18 cellular contexts compared by ENCODE assay signal in the genomic region with DNA sequence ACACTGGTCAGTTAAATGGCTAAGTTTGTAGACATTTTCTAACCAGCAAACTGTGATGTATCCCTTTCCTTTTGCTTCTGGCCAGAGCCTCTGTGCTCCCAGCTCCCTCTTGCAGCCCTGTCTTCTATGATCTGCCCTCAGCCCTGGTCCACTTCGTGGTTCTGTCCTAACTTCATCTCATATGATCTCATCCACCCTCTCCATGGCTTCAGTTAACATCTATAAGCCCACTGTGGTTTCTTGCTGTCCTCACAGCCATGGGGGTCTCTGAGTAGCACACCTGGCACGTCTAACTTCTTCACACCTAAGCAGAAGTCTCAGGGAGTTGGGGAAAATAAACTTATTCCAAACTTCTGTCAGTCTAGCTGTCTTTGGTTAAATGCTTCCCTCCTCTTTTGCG.
A peak's percentile ranks its signal among the peaks of the same experiment; 100 is the strongest.
DNase-seq lines count a peak whose midpoint lies in the region; ATAC-seq and TF ChIP-seq lines count a peak whose summit lies in the region.
"Had no signal": no experiment of that assay in that cellular context is flagged by ENCODE, and none has a peak within 500 bp of the region (broad histone marks: within the 10 kb centered on the region; RNA-seq: fewer than 3 reads in every experiment).

No MANE protein-coding gene starts in this region.

- no peak overlapping the region for H3K4me3 Mint-ChIP-seq in T-helper 1 cell treated with Interleukin-12 subunit alpha and Interleukin-12 subunit beta and Interleukin-4 antibody, amounts not matched to agents 30 μg/mL and 1 μg/mL, for 36 hours
- peak overlapping the region; percentile 0 for H3K4me3 Mint-ChIP-seq in activated naive CD4-positive, alpha-beta T cell treated with anti-CD3 and anti-CD28 coated beads, Interleukin-2, amount 50 U/mL, for 24 hours
- no peak overlapping the region for H3K4me3 Mint-ChIP-seq in activated B cell treated with CpG ODN at 0.5 μM for 24 hours
- H3K4me3 Mint-ChIP-seq in stimulated activated naive B cell treated with anti-CD40 and anti-IgM and Interleukin-4, amounts not matched to agents 10 μg/mL and 1 μg/mL and 100 μg/mL, for 72 hours = no peak overlapping the region
- H3K4me3 Mint-ChIP-seq: H9 had no signal

- ATAC-seq in activated B cell treated with CpG ODN at 0.5 μM for 24 hours (ENCODE audit: low read depth) (no peak), left colon (no peak)
- no peak for ATAC-seq in stimulated activated naive B cell treated with anti-CD40 and anti-IgM and Interleukin-4, amounts not matched to agents 10 μg/mL and 1 μg/mL and 100 μg/mL, for 72 hours (replicated peaks)
- ATAC-seq: GM12878 had no signal

- H3K9me3 Mint-ChIP-seq in T-helper 1 cell treated with Interleukin-12 subunit alpha and Interleukin-12 subunit beta and Interleukin-4 antibody, amounts not matched to agents 30 μg/mL and 1 μg/mL, for 36 hours = no peaks in the 10 kb centered on the region
- H3K9me3 Mint-ChIP-seq in activated naive CD4-positive, alpha-beta T cell treated with anti-CD3 and anti-CD28 coated beads, Interleukin-2, amount 50 U/mL, for 24 hours = no peaks in the 10 kb centered on the region
- no peaks in the 10 kb centered on the region for H3K9me3 Mint-ChIP-seq in activated B cell treated with CpG ODN at 0.5 μM for 24 hours
- H3K9me3 Mint-ChIP-seq in stimulated activated naive B cell treated with anti-CD40 and anti-IgM and Interleukin-4, amounts not matched to agents 10 μg/mL and 1 μg/mL and 100 μg/mL, for 72 hours = no peaks in the 10 kb centered on the region

- peak overlapping the region; percentile 47 for H3K27ac Mint-ChIP-seq in T-helper 1 cell treated with Interleukin-12 subunit alpha and Interleukin-12 subunit beta and Interleukin-4 antibody, amounts not matched to agents 30 μg/mL and 1 μg/mL, for 36 hours
- no peak overlapping the region for H3K27ac Mint-ChIP-seq in activated naive CD4-positive, alpha-beta T cell treated with anti-CD3 and anti-CD28 coated beads, Interleukin-2, amount 50 U/mL, for 24 hours
- peak overlapping the region; percentile 52 for H3K27ac Mint-ChIP-seq in activated B cell treated with CpG ODN at 0.5 μM for 24 hours
- H3K27ac Mint-ChIP-seq in stimulated activated naive B cell treated with anti-CD40 and anti-IgM and Interleukin-4, amounts not matched to agents 10 μg/mL and 1 μg/mL and 100 μg/mL, for 72 hours = peak overlapping the region; percentile 90

- H3K36me3 Mint-ChIP-seq in T-helper 1 cell treated with Interleukin-12 subunit alpha and Interleukin-12 subunit beta and Interleukin-4 antibody, amounts not matched to agents 30 μg/mL and 1 μg/mL, for 36 hours (ENCODE audit: low read depth) = no peaks in the 10 kb centered on the region
- no peaks in the 10 kb centered on the region for H3K36me3 Mint-ChIP-seq in activated naive CD4-positive, alpha-beta T cell treated with anti-CD3 and anti-CD28 coated beads, Interleukin-2, amount 50 U/mL, for 24 hours
- H3K36me3 Mint-ChIP-seq in activated B cell treated with CpG ODN at 0.5 μM for 24 hours (ENCODE audit: low read depth) = no peaks in the 10 kb centered on the region
- H3K36me3 Mint-ChIP-seq in stimulated activated naive B cell treated with anti-CD40 and anti-IgM and Interleukin-4, amounts not matched to agents 10 μg/mL and 1 μg/mL and 100 μg/mL, for 72 hours = peaks cover 0 to 3% of the 10 kb centered on the region in 2 donors

- CTCF ChIA-PET in activated B cell treated with CpG ODN at 0.5 μM for 24 hours (lab: Charles Lee) = interaction anchor here (1.6 kb wide), 1 partner anchor 247 kb away, joined by 6 read pairs; no protein-coding TSS in a partner anchor

- H3K27me3 Mint-ChIP-seq in T-helper 1 cell treated with Interleukin-12 subunit alpha and Interleukin-12 subunit beta and Interleukin-4 antibody, amounts not matched to agents 30 μg/mL and 1 μg/mL, for 36 hours (ENCODE audit: low read depth) = no peaks in the 10 kb centered on the region
- H3K27me3 Mint-ChIP-seq in activated naive CD4-positive, alpha-beta T cell treated with anti-CD3 and anti-CD28 coated beads, Interleukin-2, amount 50 U/mL, for 24 hours = no peaks in the 10 kb centered on the region
- peaks cover 2% of the 10 kb centered on the region for H3K27me3 Mint-ChIP-seq in activated B cell treated with CpG ODN at 0.5 μM for 24 hours
- no peaks in the 10 kb centered on the region for H3K27me3 Mint-ChIP-seq in stimulated activated naive B cell treated with anti-CD40 and anti-IgM and Interleukin-4, amounts not matched to agents 10 μg/mL and 1 μg/mL and 100 μg/mL, for 72 hours

- no peak for DNase-seq in T-helper 1 cell
- no peak for DNase-seq in activated naive CD4-positive, alpha-beta T cell (lab: John Stamatoyannopoulos, UW)
- no peak for DNase-seq in activated B cell treated with CpG ODN at 0.5 μM for 24 hours
- no peak for DNase-seq in stimulated activated naive B cell treated with anti-CD40 and anti-IgM and Interleukin-4, amounts not matched to agents 10 μg/mL and 1 μg/mL and 100 μg/mL, for 72 hours
- no peak for DNase-seq in AG08395 (ENCODE audit: low spot score)
- DNase-seq in left colon = no peak
- DNase-seq: GDM1, H9, MG63, NCI-H1092, NCI-H1694, NCI-H2227 treated with DMSO at 0.1 percent for 48 hours, NCI-H524, Peyer's patch, SHP77 treated with DMSO at 0.1 percent for 48 hours had no signal

- no peak for TF ChIP-seq CTCF in activated B cell treated with CpG ODN at 0.5 μM for 24 hours (IDR thresholded peaks at IDR 0.05)

- POLR2A ChIA-PET in activated B cell treated with CpG ODN at 0.5 μM for 24 hours (lab: Charles Lee) = interaction anchor here (1.2 to 6.7 kb wide), 5 partner anchors 13 to 181 kb away, joined by 3 to 80 read pairs (median 5); a partner anchor contains a TSS

- H3K4me1 Mint-ChIP-seq in T-helper 1 cell treated with Interleukin-12 subunit alpha and Interleukin-12 subunit beta and Interleukin-4 antibody, amounts not matched to agents 30 μg/mL and 1 μg/mL, for 36 hours (ENCODE audit: low read depth) = peaks cover 52% of the 10 kb centered on the region
- H3K4me1 Mint-ChIP-seq in activated naive CD4-positive, alpha-beta T cell treated with anti-CD3 and anti-CD28 coated beads, Interleukin-2, amount 50 U/mL, for 24 hours = peaks cover 46% of the 10 kb centered on the region
- peaks cover 56% of the 10 kb centered on the region for H3K4me1 Mint-ChIP-seq in activated B cell treated with CpG ODN at 0.5 μM for 24 hours
- peaks cover 46 to 65% of the 10 kb centered on the region in 2 donors for H3K4me1 Mint-ChIP-seq in stimulated activated naive B cell treated with anti-CD40 and anti-IgM and Interleukin-4, amounts not matched to agents 10 μg/mL and 1 μg/mL and 100 μg/mL, for 72 hours

- intact Hi-C loops in activated B cell treated with CpG ODN at 0.5 μM for 24 hours (cut with micrococcal nuclease) = loop anchor here (5.0 kb wide), 2 partner anchors 41 to 291 kb away; no protein-coding TSS in a partner anchor
- intact Hi-C loops in left colon (cut with DNase I, micrococcal nuclease) = no loop called here
